ENCODE assay signal across 8 cellular contexts in the genomic region with DNA sequence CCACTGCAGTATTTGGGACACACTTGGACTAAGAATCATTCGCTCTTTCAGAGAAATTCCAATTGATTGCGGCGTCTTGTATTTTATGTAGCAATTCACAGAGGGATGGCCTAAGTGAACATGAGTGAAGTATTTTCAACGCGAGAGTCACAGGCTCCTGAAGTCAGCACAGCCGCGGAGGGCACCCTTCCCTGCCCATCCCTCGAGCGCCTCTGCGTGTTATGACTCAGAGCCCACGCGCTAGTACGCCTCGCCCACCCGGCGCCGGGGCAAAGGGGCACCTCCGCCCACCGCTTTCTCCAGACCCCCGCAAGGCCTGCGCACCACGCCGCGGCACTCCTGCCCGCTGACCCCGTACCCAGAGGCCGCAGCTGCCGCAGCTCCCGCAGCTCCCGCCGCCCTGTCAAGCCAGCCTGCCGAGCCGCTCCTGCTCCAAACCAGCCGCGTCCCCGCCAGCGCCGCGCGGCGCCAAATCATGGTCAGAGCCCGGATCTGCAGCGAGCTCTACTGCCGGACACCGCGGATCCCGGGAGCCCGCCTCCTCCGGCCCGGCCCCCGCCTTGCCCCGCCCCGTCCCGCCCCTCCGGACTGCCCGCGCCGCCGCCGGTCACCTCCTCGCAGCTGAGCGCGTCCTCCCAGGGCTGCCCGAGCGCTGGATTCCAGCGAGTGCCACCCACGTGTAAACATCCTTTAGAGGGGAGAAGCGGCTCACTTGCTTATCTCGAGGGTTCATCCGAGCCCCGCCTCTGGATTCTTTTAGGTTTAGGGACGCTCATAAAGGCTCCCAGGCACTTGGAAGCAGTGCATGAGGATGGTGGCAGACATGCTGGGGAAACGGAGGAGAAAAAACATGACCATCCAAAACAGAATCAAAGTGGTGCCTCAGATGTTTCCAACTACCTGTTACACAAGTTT. TPM values are rescaled to one million over a fixed set of nuclear protein-coding genes. Genes with fewer than 3 reads are reported as not detected.
DNase-seq lines count a peak whose midpoint lies in the region; TF ChIP-seq lines count a peak whose summit lies in the region.

A gene with protein sequence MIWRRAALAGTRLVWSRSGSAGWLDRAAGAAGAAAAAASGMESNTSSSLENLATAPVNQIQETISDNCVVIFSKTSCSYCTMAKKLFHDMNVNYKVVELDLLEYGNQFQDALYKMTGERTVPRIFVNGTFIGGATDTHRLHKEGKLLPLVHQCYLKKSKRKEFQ (minus strand): TSS at position 509 of the 915 bp plus-strand sequence. CDS start 32 bp downstream, at position 477.

- no peaks in the 10 kb centered on the region for H3K36me3 Mint-ChIP-seq in neural progenitor cell

- peak within 1 kb of the TSS; percentile 88 for H3K4me3 ChIP-seq in fibroblast of villous mesenchyme (ENCODE audit: low read depth, low read length)
- peak within 1 kb of the TSS; percentile 59 for H3K4me3 ChIP-seq in neural progenitor cell

- H3F3A ChIP-seq in neural progenitor cell (ENCODE audit: low read depth): peaks cover 25% of the 10 kb centered on the region

- H3K9me3 Mint-ChIP-seq in neural progenitor cell: no peaks in the 10 kb centered on the region

- H3K4me2 ChIP-seq in neural progenitor cell: peak within 1 kb of the TSS; percentile 78

- no peak within 1 kb of the TSS for H3K9ac ChIP-seq in neural progenitor cell

- H3K27ac ChIP-seq in neural progenitor cell: no peak within 1 kb of the TSS

- DNase-seq in G401 (ENCODE audit: low spot score): peak; percentile 88
- peak; percentile 71 for DNase-seq in GOT3 (lab: John Stamatoyannopoulos, UW)
- DNase-seq in LHCN-M2 (ENCODE audit: low read depth): peak; percentile 87
- DNase-seq in SIG-M5 (lab: John Stamatoyannopoulos, UW): peak; percentile 59
- peak; percentile 59 for DNase-seq in activated gamma-delta T cell treated with Interleukin-2 at 50 U/mL for 16 hours
- DNase-seq in fibroblast of villous mesenchyme (ENCODE audit: low read depth): peak; percentile 88
- peak; percentile 92 for DNase-seq in neural progenitor cell (ENCODE audit: low spot score)
- DNase-seq in stromal cell of bone marrow (ENCODE audit: low read depth): peak; percentile 81

- H2AFZ ChIP-seq in neural progenitor cell (replicated peaks): peak within 1 kb of the TSS; percentile 91

- no peaks in the 10 kb centered on the region for H3K9me3 ChIP-seq in neural progenitor cell (ENCODE audit: low read depth)

- H3K4me1 Mint-ChIP-seq in neural progenitor cell: peaks cover 18% of the 10 kb centered on the region

- no peaks in the 10 kb centered on the region for H3K27me3 Mint-ChIP-seq in neural progenitor cell (ENCODE audit: insufficient read depth, low read depth)

- in situ Hi-C loops in G401 (cut with HindIII; ENCODE audit: low sequenced_read_pairs): no loop called here

- peak within 1 kb of the TSS; percentile 92 for H3K4me3 Mint-ChIP-seq in neural progenitor cell

- no peaks in the 10 kb centered on the region for H3K36me3 ChIP-seq in neural progenitor cell

- peaks cover 11% of the 10 kb centered on the region for H4K20me1 ChIP-seq in neural progenitor cell (ENCODE audit: low read depth)

- no peaks in the 10 kb centered on the region for H3K4me1 ChIP-seq in neural progenitor cell

- peak within 1 kb of the TSS; percentile 76 for H3K27ac Mint-ChIP-seq in neural progenitor cell

- TF ChIP-seq CTCF in fibroblast of villous mesenchyme (IDR thresholded peaks at IDR 0.05; ENCODE audit: insufficient read depth, low read depth, low read length) (no peak), neural progenitor cell (IDR thresholded peaks at IDR 0.05) (peak; percentile 14)

- H3K79me2 ChIP-seq in neural progenitor cell (ENCODE audit: low read depth): no peaks in the 10 kb centered on the region

- peaks cover 20% of the 10 kb centered on the region for H3K27me3 ChIP-seq in neural progenitor cell

RNA-seq across cellular contexts. Expression of the gene that starts here (rescaled TPM):
- total RNA-seq in G401 (2014; rRNA removed; shearing (Covaris generic)): 16.9 and 19.5 TPM in 2 replicates
- total RNA-seq in LHCN-M2 (2014; rRNA removed) (24.4 and 26.5 TPM in 2 replicates), fibroblast of villous mesenchyme (5.8 and 7.8 TPM in 2 replicates), neural progenitor cell (ENCODE audit: low replicate concordance) (1.9 and 2.6 TPM in 2 replicates)
- 39.4 TPM for polyA plus RNA-seq in LHCN-M2 (2012)
